In the genomic region with DNA sequence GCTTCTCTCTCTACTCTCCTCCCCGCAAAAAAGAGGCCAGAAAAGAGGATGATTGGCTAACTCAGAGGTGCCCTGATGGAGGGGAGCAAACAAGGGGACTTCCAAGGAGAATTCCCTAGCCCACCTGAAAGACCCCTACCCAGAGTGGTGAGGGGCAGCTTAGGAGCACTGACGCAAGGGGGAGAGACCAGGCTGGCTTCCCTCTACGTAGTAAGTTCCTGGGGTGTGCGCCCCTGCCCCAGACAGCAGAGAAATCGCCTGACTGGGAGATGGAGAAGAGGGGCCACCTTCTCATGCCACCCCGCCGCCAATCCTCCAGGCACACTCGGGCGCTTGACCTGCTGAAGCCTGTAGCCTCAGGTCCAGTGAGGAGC, we compare ENCODE assay signal across 15 cellular contexts. TPM values are rescaled to one million over a fixed set of nuclear protein-coding genes. Genes with fewer than 3 reads are reported as not detected.
DNase-seq lines count a peak whose midpoint lies in the region; ATAC-seq and TF ChIP-seq lines count a peak whose summit lies in the region.
"Had no signal": no experiment of that assay in that cellular context is flagged by ENCODE, and none has a peak within 500 bp of the region (broad histone marks: within the 10 kb centered on the region; RNA-seq: fewer than 3 reads in every experiment).

No MANE protein-coding gene starts in this region.

- H3K9me3 ChIP-seq in HUES6 (ENCODE audit: control insufficient read depth, insufficient read depth, low read depth, low read length) (peaks cover 13% of the 10 kb centered on the region), esophagus (ENCODE audit: control insufficient read depth in 2 of 2, insufficient read depth in 1 of 2, low read depth in 1 of 2, low read length in 1 of 2) (peaks cover 13 to 17% of the 10 kb centered on the region in 2 donors), neural cell (ENCODE audit: low read length) (no peaks in the 10 kb centered on the region), testis (no peaks in the 10 kb centered on the region)
- H3K9me3 ChIP-seq: MG63 had no signal

- H3K36me3 ChIP-seq in HUES6 (ENCODE audit: control insufficient read depth, insufficient read depth, low read length) (no peaks in the 10 kb centered on the region), esophagus (ENCODE audit: control insufficient read depth in 2 of 2, insufficient read depth in 2 of 2, low read length in 1 of 2) (no peaks in the 10 kb centered on the region), neural cell (ENCODE audit: insufficient read depth, low read length) (no peaks in the 10 kb centered on the region), testis (ENCODE audit: low read depth, missing control alignments) (no peaks in the 10 kb centered on the region)
- H3K36me3 ChIP-seq: MG63 had no signal

- H3K9ac ChIP-seq in HUES6 (ENCODE audit: low read length) = peak overlapping the region; percentile 42
- peak overlapping the region; percentile 60 for H3K9ac ChIP-seq in neural cell (ENCODE audit: low read length)

- no peaks in the 10 kb centered on the region for H3K9me2 ChIP-seq in neural cell (ENCODE audit: insufficient read depth, low read length)

- intact Hi-C loops in testis (cut with DNase I; ENCODE audit: low total_unique reads) = no loop called here

- DNase-seq in testis = no peak
- DNase-seq in activated naive CD4-positive, alpha-beta T cell treated with Interleukin-2 at 50 U/mL for 16 hours = no peak
- no peak for DNase-seq in stimulated activated CD4-positive, alpha-beta T cell treated with anti-CD3 and anti-CD28 coated beads, Interleukin-4, amount 100 ng/mL, for 24 hours
- DNase-seq: activated CD4-positive, alpha-beta T cell treated with anti-CD3 and anti-CD28 coated beads, Interleukin-2, amount 50 U/mL, for 4 hours; AML-193; amniotic stem cell; DMS153; MG63; SHP77 treated with DMSO at 0.1 percent for 48 hours had no signal

- H2AFZ ChIP-seq in neural cell (ENCODE audit: low read depth, low read length) = no peak overlapping the region

- no peaks in the 10 kb centered on the region for H3K79me2 ChIP-seq in neural cell (replicated peaks; ENCODE audit: insufficient read depth, low read length)

- H3F3A ChIP-seq in neural cell (ENCODE audit: insufficient read depth, low read length, poor library complexity, severe bottlenecking) = no peaks in the 10 kb centered on the region

- peak overlapping the region; percentile 14 for H3K4me2 ChIP-seq in neural cell (ENCODE audit: low read length)

- no peaks in the 10 kb centered on the region for H4K20me1 ChIP-seq in neural cell (ENCODE audit: insufficient read depth)

- ATAC-seq in GM21717 (IDR thresholded peaks at IDR 0.05; ENCODE audit: unreplicated experiment) = no peak
- ATAC-seq in esophagus mucosa = no peak

- H3K4me1 ChIP-seq in HUES6 (ENCODE audit: control insufficient read depth, insufficient read depth, low read length) = peaks cover 9% of the 10 kb centered on the region; the same call in 1 of the 2 replicates
- peaks cover 0 to 17% of the 10 kb centered on the region in 2 donors for H3K4me1 ChIP-seq in esophagus (ENCODE audit: control insufficient read depth in 2 of 2, insufficient read depth in 2 of 2, low read length in 1 of 2)
- H3K4me1 ChIP-seq in testis = peaks cover 22% of the 10 kb centered on the region

- 47 to 55% methylated on average over 9 of the region's 9 CpGs for WGBS in esophagus, 2 donors
- 21 to 32% methylated on average over 4 to 9 of the region's 9 CpGs for WGBS in testis, 2 donors

- no peak for TF ChIP-seq RAD21 in neural cell (conservative IDR thresholded peaks at IDR 0.05)

- H3K4me3 ChIP-seq in HUES6 (ENCODE audit: low read depth, low read length) (peak overlapping the region; percentile 59), esophagus (ENCODE audit: low read depth in 1 of 2, low read length in 2 of 2) (peak overlapping the region; percentile 40 to 49), neural cell (ENCODE audit: low read length) (peak overlapping the region; percentile 73), testis (peak overlapping the region; percentile 66 to 78)
- H3K4me3 ChIP-seq: MG63 had no signal

- TF ChIP-seq EP300 in neural cell (conservative IDR thresholded peaks at IDR 0.05; ENCODE audit: poor library complexity, severe bottlenecking) = no peak

- TF ChIP-seq CTCF in neural cell (IDR thresholded peaks at IDR 0.05; ENCODE audit: poor library complexity, severe bottlenecking) (no peak), testis (IDR thresholded peaks at IDR 0.05) (no peak)

- peaks cover 89% of the 10 kb centered on the region for H3K27me3 ChIP-seq in HUES6 (ENCODE audit: control insufficient read depth, insufficient read depth, low read length)
- H3K27me3 ChIP-seq in esophagus (ENCODE audit: control insufficient read depth in 1 of 2, insufficient read depth in 2 of 2, low read length in 2 of 2) = peaks cover 18 to 22% of the 10 kb centered on the region in 2 donors
- peaks cover 51% of the 10 kb centered on the region for H3K27me3 ChIP-seq in neural cell (ENCODE audit: insufficient read depth, low read depth, low read length)
- H3K27me3 ChIP-seq in testis = no peaks in the 10 kb centered on the region

- no peak for TF ChIP-seq POLR2A in testis (IDR thresholded peaks at IDR 0.05)

- no peak overlapping the region for H3K27ac ChIP-seq in HUES6 (ENCODE audit: low read depth, low read length)
- H3K27ac ChIP-seq in esophagus (ENCODE audit: low read depth in 2 of 2, low read length in 1 of 2) = peak overlapping the region in 1 of 2 donors; percentile 70
- H3K27ac ChIP-seq in neural cell (ENCODE audit: low read length) = no peak overlapping the region
- peak overlapping the region; percentile 91 to 92 for H3K27ac ChIP-seq in testis

TF ChIP-seq in neural cell, 6 proteins besides CTCF, POLR2A, EP300 and RAD21:
- TF ChIP-seq REST (IDR thresholded peaks at IDR 0.05; ENCODE audit: borderline replicate concordance) (no peak), EZH2 (IDR thresholded peaks at IDR 0.05; ENCODE audit: borderline replicate concordance, insufficient read depth, low read length, poor library complexity, severe bottlenecking) (no peak), MXI1 (conservative IDR thresholded peaks at IDR 0.05; ENCODE audit: poor library complexity, severe bottlenecking) (no peak), TAF1 (IDR thresholded peaks at IDR 0.05; ENCODE audit: low read depth) (no peak), SMC3 (conservative IDR thresholded peaks at IDR 0.05; ENCODE audit: poor library complexity) (no peak), POLR2AphosphoS5 (IDR thresholded peaks at IDR 0.05) (no peak)

RNA-seq across cellular contexts. Expression of gene DIO3, which starts 2.1 kb away (rescaled TPM):
- polyA plus RNA-seq in esophagus (under 1 TPM; 0.20 to 0.64 TPM), neural cell (49.2 and 68.3 TPM in 2 replicates), testis (ENCODE audit: insufficient read depth, low read depth, low replicate concordance) (2.3 TPM)
- 50.1 and 50.9 TPM in 2 replicates for polyA minus RNA-seq in neural cell
- total RNA-seq in testis (1 to 10 TPM; 2.4 to 4.6 TPM), esophagus mucosa (0.12 TPM)
- polyA plus RNA-seq: fibroblast of lung had no signal

Comparison
In these comparisons a context has a peak if more than half of its experiments do, and no peak if none do; other contexts are left out.
1. H3K27ac ChIP-seq: peak in testis (2 of 2); none in HUES6 (single experiment) and neural cell (single experiment).
2. RNA of gene DIO3, which starts 2.1 kb away (polyA plus RNA-seq): 49.2 to 68.3 TPM in neural cell; 2.3 TPM in testis (single experiment) and 0.20 to 0.64 TPM in esophagus; every median in the first group is over 10 times any median in the second.
3. Peak in every context shown above with its lines, with median percentiles within 50 percentile points of each other: H3K4me3 ChIP-seq.